In the genomic region with DNA sequence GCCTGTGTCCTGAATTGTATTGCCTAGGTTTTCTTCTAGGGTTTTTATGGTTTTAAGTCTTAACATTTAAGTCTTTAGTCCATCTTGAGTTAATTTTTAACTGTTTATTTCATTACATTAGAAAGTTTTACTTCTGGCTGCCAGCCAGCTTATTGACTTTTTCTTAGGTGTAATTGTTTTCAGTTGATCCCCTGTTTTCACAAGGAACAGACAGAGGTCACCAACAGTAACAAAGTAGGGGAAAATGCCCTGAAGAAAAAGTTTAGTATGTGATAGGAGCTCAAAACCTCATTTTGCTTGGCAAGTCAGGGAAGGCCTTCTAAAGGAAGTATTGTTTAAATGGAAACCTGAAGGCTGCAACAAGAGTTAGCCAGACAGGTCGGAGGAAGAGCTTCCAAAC, we compare ENCODE assay signal across 15 cellular contexts. TPM values are rescaled to one million over a fixed set of nuclear protein-coding genes. Genes with fewer than 3 reads are reported as not detected.
"Had no signal": no experiment of that assay in that cellular context is flagged by ENCODE, and none has a peak within 500 bp of the region (broad histone marks: within the 10 kb centered on the region; RNA-seq: fewer than 3 reads in every experiment).

No MANE protein-coding gene starts in this region.

- H3K4me3 ChIP-seq: ascending aorta, pancreas had no signal

- H3K4me3 Mint-ChIP-seq: activated CD4-positive, alpha-beta T cell treated with anti-CD3 and anti-CD28 coated beads, Interleukin-2, amount 10 ng/mL, durations not matched to agents 24 days and 14 days; activated naive CD8-positive, alpha-beta T cell treated with anti-CD3 and anti-CD28 coated beads, Interleukin-2, amount 50 U/mL, for 24 hours; type B pancreatic cell had no signal

- ATAC-seq: activated naive CD8-positive, alpha-beta T cell treated with anti-CD3 and anti-CD28 coated beads, Interleukin-2, amount 50 U/mL, for 24 hours; foreskin keratinocyte; left cardiac atrium; pancreas had no signal

- H3K36me3 ChIP-seq: pancreas had no signal

- H3K27ac Mint-ChIP-seq: activated CD4-positive, alpha-beta T cell treated with anti-CD3 and anti-CD28 coated beads, Interleukin-2, amount 10 ng/mL, durations not matched to agents 24 days and 14 days; activated naive CD8-positive, alpha-beta T cell treated with anti-CD3 and anti-CD28 coated beads, Interleukin-2, amount 50 U/mL, for 24 hours; type B pancreatic cell had no signal

- H3K27ac ChIP-seq: ascending aorta, foreskin keratinocyte, pancreas had no signal

- H3K9me3 Mint-ChIP-seq: activated naive CD8-positive, alpha-beta T cell treated with anti-CD3 and anti-CD28 coated beads, Interleukin-2, amount 50 U/mL, for 24 hours; type B pancreatic cell had no signal

- H3K27me3 ChIP-seq: ascending aorta, foreskin keratinocyte, pancreas had no signal

- H3K27me3 Mint-ChIP-seq: activated CD4-positive, alpha-beta T cell treated with anti-CD3 and anti-CD28 coated beads, Interleukin-2, amount 10 ng/mL, durations not matched to agents 24 days and 14 days; activated naive CD8-positive, alpha-beta T cell treated with anti-CD3 and anti-CD28 coated beads, Interleukin-2, amount 50 U/mL, for 24 hours; type B pancreatic cell had no signal

- H3K9me3 ChIP-seq: ascending aorta, pancreas, SK-N-SH had no signal

- DNase-seq: activated CD4-positive, alpha-beta T cell treated with anti-CD3 and anti-CD28 coated beads, Interleukin-2, amount 10 ng/mL, durations not matched to agents 24 days and 14 days; activated gamma-delta T cell; activated naive CD8-positive, alpha-beta T cell treated with anti-CD3 and anti-CD28 coated beads, Interleukin-2, amount 50 U/mL, for 24 hours; effector CD4-positive, alpha-beta T cell; foreskin keratinocyte; left cardiac atrium; mammary epithelial cell; pancreas; retina; SK-N-SH; stimulated activated CD4-positive, alpha-beta T cell treated with anti-CD3 and anti-CD28 coated beads, Interleukin-15, amount 100 ng/mL, for 24 hours; substantia nigra; T-helper 1 cell had no signal

- H3K4me1 ChIP-seq: foreskin keratinocyte, pancreas had no signal

RNA-seq across cellular contexts. Expression of a gene that starts 10.4 kb away (rescaled TPM):
- total RNA-seq: activated CD4-positive, alpha-beta T cell treated with anti-CD3 and anti-CD28 coated beads, Interleukin-2, amount 10 ng/mL, durations not matched to agents 24 days and 14 days; ascending aorta; foreskin keratinocyte; left cardiac atrium; mammary epithelial cell had no signal
